8 cellular contexts compared by ENCODE assay signal in the genomic region with DNA sequence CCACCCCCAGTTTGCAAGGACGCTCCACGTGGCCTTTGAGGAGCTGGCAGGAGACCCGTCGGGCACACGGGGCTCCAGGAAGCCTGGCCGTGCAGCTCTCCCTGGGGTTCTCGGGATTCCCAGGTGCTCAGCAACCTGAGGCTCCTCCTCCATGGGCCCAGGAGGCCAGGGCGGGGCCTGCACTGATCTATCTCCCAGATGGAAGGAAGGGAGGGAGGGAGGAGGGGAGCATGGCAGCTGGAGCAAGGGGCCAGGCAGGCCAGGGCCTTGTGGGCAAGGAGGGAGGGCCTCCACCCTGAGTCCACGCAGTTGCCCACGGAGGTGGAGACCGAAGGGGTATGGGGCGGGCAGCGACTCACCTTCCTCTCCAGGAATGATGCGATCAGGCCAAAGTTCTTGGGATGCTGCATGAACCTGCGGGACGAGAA.
DNase-seq lines count a peak whose midpoint lies in the region; ATAC-seq, FAIRE-seq and TF ChIP-seq lines count a peak whose summit lies in the region.

No MANE protein-coding gene starts in this region.

- H3K4me3 Mint-ChIP-seq in activated CD8-positive, alpha-beta memory T cell treated with anti-CD3 and anti-CD28 coated beads, Interleukin-2, amount 10 ng/mL, durations not matched to agents 7 days and 5 days: no peak overlapping the region

- H3K36me3 ChIP-seq in mammary epithelial cell (ENCODE audit: insufficient read depth, low read length) (peaks cover 25% of the 10 kb centered on the region), mesenchymal stem cell (ENCODE audit: control insufficient read depth in 1 of 2, insufficient read depth in 2 of 2, low read depth in 1 of 2, low read length in 2 of 2) (peaks cover 67 to 86% of the 10 kb centered on the region in 2 experiments)

- ATAC-seq in HG03097 (IDR thresholded peaks at IDR 0.05; ENCODE audit: low FRiP score, unreplicated experiment) (no peak), HG03039 (IDR thresholded peaks at IDR 0.05; ENCODE audit: unreplicated experiment) (no peak)
- no peak for ATAC-seq in activated CD8-positive, alpha-beta memory T cell treated with anti-CD3 and anti-CD28 coated beads, Interleukin-2, amount 10 ng/mL, durations not matched to agents 7 days and 5 days

- H3K4me3 ChIP-seq in mammary epithelial cell (replicated peaks in 1 of 3; ENCODE audit: insufficient read depth in 1 of 3, low read depth in 2 of 3, low read length in 3 of 3) (no peak overlapping the region), mesenchymal stem cell (ENCODE audit: insufficient read depth in 1 of 2, low read depth in 1 of 2, low read length in 2 of 2) (no peak overlapping the region)

- H4K20me1 ChIP-seq in mammary epithelial cell (ENCODE audit: insufficient read depth, low read length): no peaks in the 10 kb centered on the region

- H3K36me3 Mint-ChIP-seq in activated CD8-positive, alpha-beta memory T cell treated with anti-CD3 and anti-CD28 coated beads, Interleukin-2, amount 10 ng/mL, durations not matched to agents 7 days and 5 days: peaks cover 9% of the 10 kb centered on the region

- no peaks in the 10 kb centered on the region for H3K9me3 ChIP-seq in mammary epithelial cell (replicated peaks; ENCODE audit: insufficient read depth, low read length)
- no peaks in the 10 kb centered on the region for H3K9me3 ChIP-seq in mesenchymal stem cell (ENCODE audit: control insufficient read depth, low read length)

- H3K27me3 ChIP-seq in mammary epithelial cell (ENCODE audit: insufficient read depth, low read length) (no peaks in the 10 kb centered on the region), mesenchymal stem cell (ENCODE audit: control insufficient read depth in 1 of 2, insufficient read depth in 1 of 2, low read length in 2 of 2) (no peaks in the 10 kb centered on the region)

- peak overlapping the region; percentile 66 to 92 for H3K4ac ChIP-seq in mesenchymal stem cell (ENCODE audit: low read depth in 1 of 2, low read length in 2 of 2)

- CTCF ChIA-PET in mammary epithelial cell (lab: Charles Lee; ENCODE audit: low non-redundant PET): interaction anchor here (0.9 kb wide), 1 partner anchor 10 kb away, joined by 5 read pairs; no protein-coding TSS in a partner anchor
- CTCF ChIA-PET in activated CD8-positive, alpha-beta memory T cell treated with anti-CD3 and anti-CD28 coated beads, Interleukin-2, amount 10 ng/mL, durations not matched to agents 7 days and 5 days (lab: Charles Lee): no interaction called here

- dilution Hi-C loops in mammary epithelial cell (cut with HindIII; ENCODE audit: low sequenced_read_pairs): no loop called here

- no TSS peak for BruUV-seq in mammary epithelial cell (replicated peaks; lab: Mats Ljungman, UMichigan)

- no peak overlapping the region for H3K27ac Mint-ChIP-seq in activated CD8-positive, alpha-beta memory T cell treated with anti-CD3 and anti-CD28 coated beads, Interleukin-2, amount 10 ng/mL, durations not matched to agents 7 days and 5 days

- peak overlapping the region in 1 of 2 experiments; percentile 99 for H3K14ac ChIP-seq in mesenchymal stem cell (ENCODE audit: low read length in 2 of 2)

- no peak for FAIRE-seq in GM19239 (lab: Jason Lieb, UNC)

- H3K9ac ChIP-seq in mammary epithelial cell (ENCODE audit: insufficient read depth, low read length): no peak overlapping the region
- H3K9ac ChIP-seq in mesenchymal stem cell (ENCODE audit: low read length): peak overlapping the region; percentile 80

- in situ Hi-C loops in mammary epithelial cell (cut with MboI; ENCODE audit: low sequenced_read_pairs in 2 of 2): loop anchor here in 1 of 2 donors (25.0 kb wide), 1 partner anchor 340 kb away; no protein-coding TSS in a partner anchor

- peak overlapping the region; percentile 98 to 99 for H3K18ac ChIP-seq in mesenchymal stem cell (ENCODE audit: low read depth in 1 of 2, low read length in 2 of 2)

- peak; percentile 70 for DNase-seq in A172 (ENCODE audit: low spot score)
- peak; percentile 62 for DNase-seq in LoVo (ENCODE audit: low spot score)
- DNase-seq in mammary epithelial cell: peak; percentile 47
- DNase-seq in mesenchymal stem cell: no peak
- no peak for DNase-seq in GM19239 (ENCODE audit: insufficient read length, low spot score)
- DNase-seq in activated CD8-positive, alpha-beta memory T cell treated with anti-CD3 and anti-CD28 coated beads, Interleukin-2, amount 10 ng/mL, durations not matched to agents 7 days and 5 days: no peak

- H3K23ac ChIP-seq in mesenchymal stem cell (ENCODE audit: low read length in 2 of 2): no peak overlapping the region

- H3K4me2 ChIP-seq in mammary epithelial cell (ENCODE audit: insufficient read depth, low read depth, low read length) (peak overlapping the region; percentile 73), mesenchymal stem cell (ENCODE audit: low read length, poor library complexity, severe bottlenecking) (no peak overlapping the region)

- peak overlapping the region; percentile 30 for H2BK15ac ChIP-seq in mesenchymal stem cell (ENCODE audit: low read depth, poor library complexity, severe bottlenecking)

- WGBS in mammary epithelial cell (ENCODE audit: low coverage, missing lambda C conversion rate): 9% methylated on average over 9 of the region's 16 CpGs
- WGBS in mesenchymal stem cell: 63% methylated on average over 16 of the region's 16 CpGs

- H3K9me3 Mint-ChIP-seq in activated CD8-positive, alpha-beta memory T cell treated with anti-CD3 and anti-CD28 coated beads, Interleukin-2, amount 10 ng/mL, durations not matched to agents 7 days and 5 days (ENCODE audit: low read depth): no peaks in the 10 kb centered on the region

- H3K4me1 Mint-ChIP-seq in activated CD8-positive, alpha-beta memory T cell treated with anti-CD3 and anti-CD28 coated beads, Interleukin-2, amount 10 ng/mL, durations not matched to agents 7 days and 5 days: no peaks in the 10 kb centered on the region

- H2AK5ac ChIP-seq in mesenchymal stem cell (ENCODE audit: low read length, severe bottlenecking): peak overlapping the region; percentile 36

- H3K27ac ChIP-seq in mammary epithelial cell (ENCODE audit: insufficient read depth, low read depth, low read length) (peak overlapping the region; percentile 15), mesenchymal stem cell (ENCODE audit: low read length, poor library complexity, severe bottlenecking) (peak overlapping the region; percentile 90)

- TF ChIP-seq CTCF in mammary epithelial cell (conservative IDR thresholded peaks at IDR 0.05 in 1 of 2, IDR thresholded peaks at IDR 0.05 in 1 of 2; ENCODE audit: extremely low read depth in 1 of 2, insufficient read depth in 1 of 2, low read depth in 1 of 2, low read length in 2 of 2): no peak

- peak overlapping the region; percentile 80 for H2BK120ac ChIP-seq in mesenchymal stem cell (ENCODE audit: low read depth, low read length)

- peak overlapping the region; percentile 99 to 100 for H2BK12ac ChIP-seq in mesenchymal stem cell (ENCODE audit: low read length in 2 of 2)

- H3K27me3 Mint-ChIP-seq in activated CD8-positive, alpha-beta memory T cell treated with anti-CD3 and anti-CD28 coated beads, Interleukin-2, amount 10 ng/mL, durations not matched to agents 7 days and 5 days: no peaks in the 10 kb centered on the region

- no peak overlapping the region for H2BK5ac ChIP-seq in mesenchymal stem cell (ENCODE audit: low read depth, low read length, poor library complexity, severe bottlenecking)

- H2AFZ ChIP-seq in mammary epithelial cell (ENCODE audit: low read depth, low read length) (no peak overlapping the region), mesenchymal stem cell (ENCODE audit: low read depth, low read length) (no peak overlapping the region)

- intact Hi-C loops in mammary epithelial cell (cut with micrococcal nuclease): loop anchor here (5.0 kb wide), 2 partner anchors 90 to 145 kb away; a partner anchor contains a TSS

- H3K79me1 ChIP-seq in mesenchymal stem cell (replicated peaks; ENCODE audit: low read length, poor library complexity, severe bottlenecking): peaks cover 39% of the 10 kb centered on the region

- peak overlapping the region; percentile 99 for H4K8ac ChIP-seq in mesenchymal stem cell (ENCODE audit: low read length)

- peaks cover 28% of the 10 kb centered on the region for H3K79me2 ChIP-seq in mammary epithelial cell (ENCODE audit: insufficient read depth, low read length)

- peak overlapping the region; percentile 99 for H4K91ac ChIP-seq in mesenchymal stem cell (ENCODE audit: low read length)

- H3K4me1 ChIP-seq in mammary epithelial cell (ENCODE audit: insufficient read depth, low read length): peaks cover 23% of the 10 kb centered on the region
- peaks cover 48% of the 10 kb centered on the region for H3K4me1 ChIP-seq in mesenchymal stem cell (ENCODE audit: control insufficient read depth, insufficient read depth, low read depth, low read length)

Comparison
In these comparisons a context has a peak if more than half of its experiments do, and no peak if none do; other contexts are left out.
1. DNase-seq: peak in A172 (single experiment), LoVo (single experiment) and mammary epithelial cell (single experiment); none in mesenchymal stem cell (single experiment), GM19239 (single experiment) and activated CD8-positive, alpha-beta memory T cell treated with anti-CD3 and anti-CD28 coated beads, Interleukin-2, amount 10 ng/mL, durations not matched to agents 7 days and 5 days (single experiment).